Comparison of ENCODE assay signal across 1 cellular context in genomic region chr9:127318651-127319167, GRCh38.
TF ChIP-seq lines count a peak whose summit lies in the region.

No MANE protein-coding gene starts in this region.

TF ChIP-seq in GM12878, 131 proteins besides CTCF, POLR2A, EP300 and RAD21 (continued from another document):
- no peak for TF ChIP-seq CHD2 (IDR thresholded peaks at IDR 0.05; ENCODE audit: borderline replicate concordance, low read depth, low read length)
- TF ChIP-seq E4F1 (IDR thresholded peaks at IDR 0.05; ENCODE audit: borderline replicate concordance, partially characterized antibody): no peak
- TF ChIP-seq E2F4 (IDR thresholded peaks at IDR 0.05; ENCODE audit: low read depth, low read length): no peak
- no peak for TF ChIP-seq SKIL (IDR thresholded peaks at IDR 0.05; ENCODE audit: low read depth, poor library complexity, severe bottlenecking)
- no peak for TF ChIP-seq RAD51 (IDR thresholded peaks at IDR 0.05)
- TF ChIP-seq YBX1 (IDR thresholded peaks at IDR 0.05): no peak
- TF ChIP-seq ZBTB40 (IDR thresholded peaks at IDR 0.05; ENCODE audit: borderline replicate concordance): no peak
- TF ChIP-seq ATF2 (IDR thresholded peaks at IDR 0.05; ENCODE audit: low read length): no peak
- TF ChIP-seq ZNF24 (IDR thresholded peaks at IDR 0.05): no peak
